8 cellular contexts compared by ENCODE assay signal in genomic region chr19:39032164-39032918, GRCh38. TPM values are rescaled to one million over a fixed set of nuclear protein-coding genes. Genes with fewer than 3 reads are reported as not detected.
A peak's percentile ranks its signal among the peaks of the same experiment; 100 is the strongest.
DNase-seq lines count a peak whose midpoint lies in the region; ATAC-seq, FAIRE-seq and TF ChIP-seq lines count a peak whose summit lies in the region.

TSS of gene FBXO27 (minus strand) at chr19:39032549. CDS start at chr19:39032227, 322 bp downstream.

- H4K20me1 ChIP-seq in GM12878 (ENCODE audit: control insufficient read depth, insufficient read depth): no peaks in the 10 kb centered on the region

- DNase-seq in NCI-H345 treated with DMSO at 0.1 percent for 48 hours (lab: John Stamatoyannopoulos, UW; ENCODE audit: unreplicated experiment) (peak; percentile 95), GM12878 (ENCODE audit: low read depth, low spot score) (no peak)

- in situ Hi-C loops in GM12878 (cut with MboI): no loop called here

- WGBS in GM12878 (ENCODE audit: insufficient coverage, insufficient replicate concordance, low lambda C conversion rate, missing lambda C conversion rate): 44% methylated on average over 35 of the region's 57 CpGs

- TF ChIP-seq RAD21 in GM12878 (IDR thresholded peaks at IDR 0.05; ENCODE audit: insufficient read depth, low read depth, low read length): no peak

- intact Hi-C loops in GM12878 (cut with micrococcal nuclease; ENCODE audit: unreplicated experiment): loop anchor here (5.0 kb wide), 1 partner anchor 380 kb away; the partner anchor contains the start of gene PLEKHG2

- peak within 1 kb of the TSS; percentile 76 for H2AFZ ChIP-seq in GM12878 (ENCODE audit: control insufficient read depth, low read depth, low read length)

- H3K36me3 ChIP-seq in GM12878 (ENCODE audit: control insufficient read depth in 2 of 2, insufficient read depth in 2 of 2, low read length in 1 of 2) (no peaks in the 10 kb centered on the region), iPS-15b (ENCODE audit: control insufficient read depth, insufficient read depth, low read length) (peaks cover 3% of the 10 kb centered on the region), rectal smooth muscle tissue (ENCODE audit: control insufficient read depth, insufficient read depth, low read length) (peaks cover 1% of the 10 kb centered on the region)

- BruUV-seq in GM12878 (replicated peaks; lab: Mats Ljungman, UMichigan): no TSS peak

- H3K4me1 ChIP-seq in GM12878 (ENCODE audit: control insufficient read depth, insufficient read depth, low read length) (peaks cover 6% of the 10 kb centered on the region; the same call in 1 of the 2 replicates), iPS-15b (ENCODE audit: control insufficient read depth, insufficient read depth, low read length) (peaks cover 3% of the 10 kb centered on the region), rectal smooth muscle tissue (ENCODE audit: control insufficient read depth, insufficient read depth, low read length) (no peaks in the 10 kb centered on the region)

- TF ChIP-seq POLR2A in GM12878 (IDR thresholded peaks at IDR 0.05; ENCODE audit: low read depth, low read length): no peak
- TF ChIP-seq POLR2A in GM18505 (IDR thresholded peaks at IDR 0.05; ENCODE audit: borderline replicate concordance, extremely low read depth, insufficient read depth, insufficient read length): no peak

- no peak for FAIRE-seq in GM12878 (lab: Jason Lieb, UNC)

- SMC1A ChIA-PET in GM12878 (lab: Charles Lee; ENCODE audit: uncharacterized antibody, unreplicated experiment): interaction anchor here (1.0 to 2.0 kb wide), 4 partner anchors 20 to 359 kb away, joined by 3 to 5 read pairs (median 3); partner anchors contain the start of genes FBXO17, MED29 and PAF1

- no peaks in the 10 kb centered on the region for H3K27me3 ChIP-seq in GM12878 (replicated peaks in 1 of 2; ENCODE audit: control insufficient read depth in 2 of 2, insufficient read depth in 2 of 2, low read length in 1 of 2)
- no peaks in the 10 kb centered on the region for H3K27me3 ChIP-seq in iPS-15b (ENCODE audit: control insufficient read depth, insufficient read depth, low read length)
- H3K27me3 ChIP-seq in rectal smooth muscle tissue (ENCODE audit: control insufficient read depth, insufficient read depth, low read length): no peaks in the 10 kb centered on the region

- ATAC-seq in GM19035 (IDR thresholded peaks at IDR 0.05; ENCODE audit: unreplicated experiment): peak; percentile 12
- peak; percentile 11 for ATAC-seq in GM12878
- ATAC-seq in HG02970 (IDR thresholded peaks at IDR 0.05; ENCODE audit: low FRiP score, unreplicated experiment): no peak
- no peak for ATAC-seq in GM18505 (IDR thresholded peaks at IDR 0.05; ENCODE audit: unreplicated experiment)
- no peak for ATAC-seq in GM18907 (IDR thresholded peaks at IDR 0.05; ENCODE audit: unreplicated experiment)

- no peak for TF ChIP-seq CTCF in GM12878 (IDR thresholded peaks at IDR 0.05 in 2 of 3, conservative IDR thresholded peaks at IDR 0.05 in 1 of 3; ENCODE audit: control insufficient read depth in 2 of 3, extremely low read depth in 1 of 3, insufficient read depth in 1 of 3, low read depth in 3 of 3, low read length in 3 of 3)

- POLR2A ChIA-PET in GM12878 (lab: Charles Lee): interaction anchor here (0.8 to 1.9 kb wide), 5 partner anchors 23 to 61 kb away, joined by 3 to 12 read pairs (median 3); partner anchors contain the start of gene FBXO17

- peak within 1 kb of the TSS; percentile 81 for H3K4me2 ChIP-seq in GM12878 (ENCODE audit: control insufficient read depth, insufficient read depth)

- RAD21 ChIA-PET in GM12878 (lab: Charles Lee; ENCODE audit: unreplicated experiment): interaction anchor here (1.0 to 4.5 kb wide), 4 partner anchors 15 to 70 kb away, joined by 3 to 27 read pairs (median 6); no protein-coding TSS in a partner anchor

- H3K4me3 ChIP-seq in GM12878 (peak within 1 kb of the TSS; percentile 72), iPS-15b (ENCODE audit: low read depth, low read length) (peak within 1 kb of the TSS; percentile 70), rectal smooth muscle tissue (ENCODE audit: low read length) (peak within 1 kb of the TSS; percentile 83)

- no peak within 1 kb of the TSS for H3K27ac ChIP-seq in GM12878 (ENCODE audit: control insufficient read depth, insufficient read depth)
- no peak within 1 kb of the TSS for H3K27ac ChIP-seq in rectal smooth muscle tissue (ENCODE audit: low read depth, low read length)

- no peaks in the 10 kb centered on the region for H3K79me2 ChIP-seq in GM12878 (ENCODE audit: control insufficient read depth, insufficient read depth, low read length)

- H3K9ac ChIP-seq in GM12878 (ENCODE audit: control insufficient read depth, insufficient read depth, low read length): peak within 1 kb of the TSS; percentile 25; the same call in 1 of the 2 replicates
- no peak within 1 kb of the TSS for H3K9ac ChIP-seq in iPS-15b (ENCODE audit: low read depth, low read length)
- H3K9ac ChIP-seq in rectal smooth muscle tissue (ENCODE audit: low read length): no peak within 1 kb of the TSS

- H3K9me3 ChIP-seq in GM12878 (replicated peaks; ENCODE audit: control insufficient read depth, insufficient read depth, low read length) (no peaks in the 10 kb centered on the region; the same call in 2 of the 3 replicates), iPS-15b (ENCODE audit: control insufficient read depth, insufficient read depth, low read length) (no peaks in the 10 kb centered on the region)

- no peak for TF ChIP-seq EP300 in GM12878 (IDR thresholded peaks at IDR 0.05; ENCODE audit: borderline replicate concordance in 1 of 2, control insufficient read depth in 1 of 2, low read depth in 2 of 2, low read length in 2 of 2)

- CTCF ChIA-PET in GM12878 (lab: Yijun Ruan, JAX): interaction anchor here (1.0 to 4.8 kb wide), 3 partner anchors 55 to 70 kb away, joined by 5 to 26 read pairs (median 10); partner anchors contain the start of gene FBXO17

TF ChIP-seq in GM12878, 131 proteins besides CTCF, POLR2A, EP300 and RAD21 (continues in another document):
- TF ChIP-seq JUNB (IDR thresholded peaks at IDR 0.05) (no peak), MEF2B (IDR thresholded peaks at IDR 0.05; ENCODE audit: partially characterized antibody, poor library complexity, severe bottlenecking) (no peak), ZNF24 (IDR thresholded peaks at IDR 0.05) (no peak), TCF7 (IDR thresholded peaks at IDR 0.05; ENCODE audit: borderline replicate concordance) (no peak), E2F4 (IDR thresholded peaks at IDR 0.05; ENCODE audit: low read depth, low read length) (no peak), RAD51 (IDR thresholded peaks at IDR 0.05) (no peak), CREM (IDR thresholded peaks at IDR 0.05; ENCODE audit: low read depth) (no peak), NBN (IDR thresholded peaks at IDR 0.05) (0 out of 2 replicates have a peak, but pooled peaks have one; percentile 32), YY1 (IDR thresholded peaks at IDR 0.05; ENCODE audit: low read depth, low read length) (no peak), NKRF (conservative IDR thresholded peaks at IDR 0.05) (no peak)

RNA-seq across cellular contexts. Expression of gene FBXO27, which starts in this region (rescaled TPM):
- total RNA-seq in GM12878 (2013; cell fraction: nucleolus; rRNA removed): 3.4 and 5.7 TPM in 2 replicates
- 5.8 and 6.7 TPM in 2 replicates for total RNA-seq in GM12878 (2014; rRNA removed)
- 9.5 and 12.2 TPM in 2 replicates for total RNA-seq in GM12878 (2014; rRNA removed; fragmentation: Illumina TruSeq; extraction: Trizol)
- total RNA-seq in GM12878 (2021): 10.7 and 10.8 TPM in 2 replicates
- polyA plus RNA-seq in GM12878 (2011; ENCODE audit: low read depth): 0.41 TPM
- polyA plus RNA-seq in GM12878 (2011; rRNA removed): 6.7 and 6.9 TPM in 2 replicates
- polyA plus RNA-seq in GM12878 (2011; cell fraction: cytosol; rRNA removed): 9.5 and 12.5 TPM in 2 replicates
- polyA plus RNA-seq in GM12878 (2011; cell fraction: nucleus; rRNA removed): 6.7 and 7.1 TPM in 2 replicates
- polyA plus RNA-seq in GM12878 (2012): 1.2 and 1.6 TPM in 2 replicates
- polyA plus RNA-seq in GM12878 (2014; fragmentation: Illumina TruSeq; extraction: Trizol): 9.0 and 11.3 TPM in 2 replicates
- 1 to 10 TPM; 3.1 to 3.4 TPM for polyA plus RNA-seq in GM12878 (2014; fragmentation: Nextera tagmentation; extraction: Ambion mirVana)
- polyA plus RNA-seq in GM12878 (2014; rRNA removed): 13.3 and 15.4 TPM in 2 replicates
- polyA plus RNA-seq in GM12878 (2016; fragmentation: Nextera tagmentation; extraction: Ambion mirVana): 1 to 10 TPM; 5.8 to 7.3 TPM
- 8.7 and 15.4 TPM in 2 replicates for polyA minus RNA-seq in GM12878 (2011; rRNA and poly(A)+ RNA removed)
- polyA minus RNA-seq in GM12878 (2011; cell fraction: cytosol; rRNA and poly(A)+ RNA removed): 0.80 and 1.6 TPM in 2 replicates
- 1.8 and 6.4 TPM in 2 replicates for polyA minus RNA-seq in GM12878 (2011; cell fraction: nucleus; rRNA and poly(A)+ RNA removed)

Comparison
In these comparisons a context has a peak if more than half of its experiments do, and no peak if none do; other contexts are left out.
1. ATAC-seq: peak in GM19035 (single experiment) and GM12878 (single experiment); none in HG02970 (single experiment), GM18505 (single experiment) and GM18907 (single experiment).
2. Peak in every context shown above with its lines, with median percentiles within 50 percentile points of each other: H3K4me3 ChIP-seq.